In the genomic region with DNA sequence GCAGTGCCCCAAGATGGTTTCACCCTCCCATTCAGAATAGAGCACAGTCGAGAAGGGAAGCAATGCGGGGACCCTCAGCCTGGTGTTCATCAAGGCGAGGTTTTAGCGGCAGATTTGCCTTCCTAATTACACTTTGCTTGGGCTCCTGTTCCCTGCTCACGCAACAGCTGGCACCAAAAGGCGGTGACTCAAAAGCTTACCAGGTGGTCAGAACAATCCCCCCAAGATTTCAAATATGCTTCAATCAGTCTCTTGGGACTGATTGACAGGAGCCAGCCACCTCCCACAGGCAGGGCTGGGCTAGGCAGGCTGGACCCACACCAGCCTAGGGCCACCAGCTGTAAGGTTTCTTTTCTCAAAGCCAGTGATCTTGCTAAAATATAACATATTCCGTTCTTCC, we compare ENCODE assay signal across 14 cellular contexts.
"Had no signal": no experiment of that assay in that cellular context is flagged by ENCODE, and none has a peak within 500 bp of the region (broad histone marks: within the 10 kb centered on the region; RNA-seq: fewer than 3 reads in every experiment).

No MANE protein-coding gene starts in this region.

- H3K27ac Mint-ChIP-seq: stimulated activated naive CD8-positive, alpha-beta T cell treated with anti-CD3 and anti-CD28 coated beads, Interleukin-15, amount 100 ng/mL, for 72 hours; type B pancreatic cell had no signal

- H3K9me3 ChIP-seq: gastrocnemius medialis, ovary, sigmoid colon, spleen had no signal

- ATAC-seq: effector memory CD8-positive, alpha-beta T cell; gastrocnemius medialis; left lobe of liver; stimulated activated naive CD8-positive, alpha-beta T cell treated with anti-CD3 and anti-CD28 coated beads, Interleukin-15, amount 100 ng/mL, for 72 hours; T-cell had no signal

- H3K9me3 Mint-ChIP-seq: effector memory CD8-positive, alpha-beta T cell; stimulated activated naive CD8-positive, alpha-beta T cell treated with anti-CD3 and anti-CD28 coated beads, Interleukin-15, amount 100 ng/mL, for 72 hours; T-cell; type B pancreatic cell had no signal

- H3K27ac ChIP-seq: epithelial cell of prostate, gastrocnemius medialis, ovary, sigmoid colon, spleen had no signal

- H3K4me3 ChIP-seq: gastrocnemius medialis, ovary, sigmoid colon, spleen had no signal

- H3K36me3 Mint-ChIP-seq: naive B cell, type B pancreatic cell had no signal

- H3K27me3 ChIP-seq: gastrocnemius medialis, ovary, sigmoid colon had no signal

- H3K36me3 ChIP-seq: gastrocnemius medialis, ovary had no signal

- H3K27me3 Mint-ChIP-seq: stimulated activated naive CD8-positive, alpha-beta T cell treated with anti-CD3 and anti-CD28 coated beads, Interleukin-15, amount 100 ng/mL, for 72 hours; T-cell had no signal

- H3K4me3 Mint-ChIP-seq: effector memory CD8-positive, alpha-beta T cell; naive B cell; stimulated activated naive CD8-positive, alpha-beta T cell treated with anti-CD3 and anti-CD28 coated beads, Interleukin-15, amount 100 ng/mL, for 72 hours; T-cell; type B pancreatic cell had no signal

- DNase-seq: activated CD4-positive, CD25-positive, alpha-beta regulatory T cell; activated T-cell treated with anti-CD3 and anti-CD28 coated beads, Interleukin-2, amount 50 U/mL, for 48 hours; dermis blood vessel endothelial cell; effector memory CD8-positive, alpha-beta T cell; gastrocnemius medialis; naive B cell; ovary; sigmoid colon; spleen; stimulated activated naive CD8-positive, alpha-beta T cell treated with anti-CD3 and anti-CD28 coated beads, Interleukin-15, amount 100 ng/mL, for 72 hours; T-cell had no signal
